Comparison of ENCODE assay signal across 1 cellular context in genomic region chr6:29685718-29686326, GRCh38.
TF ChIP-seq lines count a peak whose summit lies in the region.

No MANE protein-coding gene starts in this region.

TF ChIP-seq in GM23338, 12 proteins besides CTCF, POLR2A, EP300 and RAD21 (continued from another document):
- TF ChIP-seq ZNF462 (CRISPR knock-in tag; IDR thresholded peaks at IDR 0.05) (no peak), ZNF114 (CRISPR knock-in tag; IDR thresholded peaks at IDR 0.05) (no peak), POLR2AphosphoS5 (IDR thresholded peaks at IDR 0.05; ENCODE audit: low read depth) (no peak), REST (IDR thresholded peaks at IDR 0.05; ENCODE audit: unreplicated experiment) (no peak), CREB1 (CRISPR knock-in tag; IDR thresholded peaks at IDR 0.05; ENCODE audit: low read depth) (no peak), ETS1 (IDR thresholded peaks at IDR 0.05) (no peak), NANOG (IDR thresholded peaks at IDR 0.05; ENCODE audit: borderline replicate concordance) (no peak), EZH2phosphoT487 (IDR thresholded peaks at IDR 0.05; ENCODE audit: unreplicated experiment) (no peak), JUNB (IDR thresholded peaks at IDR 0.05; ENCODE audit: unreplicated experiment) (no peak), STAT1 (IDR thresholded peaks at IDR 0.05; ENCODE audit: unreplicated experiment) (no peak)
TF ChIP-seq in GM23338: peak in this region for 0.
